ENCODE assay signal across 8 cellular contexts in the genomic region with DNA sequence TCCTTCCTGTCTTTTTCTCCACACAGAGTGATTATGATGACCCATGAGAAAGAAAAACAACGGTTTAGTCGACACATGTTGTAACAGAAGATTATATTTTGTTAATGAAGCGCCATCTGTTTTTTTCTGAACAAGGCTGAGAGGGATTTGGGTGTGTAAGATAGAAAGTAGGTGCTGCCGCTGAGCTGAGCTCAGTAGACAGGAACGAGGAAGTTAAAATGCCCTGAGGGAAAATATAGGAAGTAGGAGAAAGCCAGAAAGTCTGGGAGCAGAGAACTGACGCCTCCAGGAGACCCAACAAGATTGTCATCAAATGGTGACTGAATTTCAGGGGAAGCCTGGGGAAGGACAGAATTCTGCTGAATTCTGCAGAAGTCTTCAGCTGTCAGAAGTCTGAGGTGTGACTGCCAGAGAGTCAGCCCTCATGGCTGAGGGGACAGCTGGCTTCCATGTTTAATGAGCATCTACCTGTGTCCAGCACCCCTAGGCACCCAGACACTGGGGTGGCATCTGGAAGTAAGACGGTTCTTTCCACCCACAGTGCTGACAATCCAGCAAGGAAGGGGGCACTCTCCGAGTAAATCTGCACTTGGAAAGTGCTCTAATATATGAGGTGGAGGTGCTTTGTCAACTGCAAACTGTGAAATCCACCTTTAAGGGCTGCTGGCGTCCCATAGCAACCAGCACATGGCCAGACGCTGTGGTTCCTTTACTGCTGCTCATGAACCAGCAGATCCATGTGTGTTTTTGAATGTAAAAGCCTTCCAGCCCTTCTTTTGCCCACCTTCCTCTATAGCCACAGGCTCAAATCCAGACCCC. TPM values are rescaled to one million over a fixed set of nuclear protein-coding genes. Genes with fewer than 3 reads are reported as not detected.
A peak's percentile ranks its signal among the peaks of the same experiment; 100 is the strongest.
DNase-seq lines count a peak whose midpoint lies in the region; ATAC-seq, FAIRE-seq and TF ChIP-seq lines count a peak whose summit lies in the region.
"Had no signal": no experiment of that assay in that cellular context is flagged by ENCODE, and none has a peak within 500 bp of the region (broad histone marks: within the 10 kb centered on the region; RNA-seq: fewer than 3 reads in every experiment).

No MANE protein-coding gene starts in this region.

- H3K9me3 ChIP-seq in hepatocyte (ENCODE audit: low read depth) (no peaks in the 10 kb centered on the region), transverse colon (no peaks in the 10 kb centered on the region)

- DNase-seq in HTR-8/SVneo (ENCODE audit: insufficient read length, low spot score) (peak; percentile 65), SW480 (ENCODE audit: low spot score) (peak; percentile 39), hepatocyte (ENCODE audit: low spot score) (peak; percentile 72), transverse colon (peak; percentile 55), NCI-H1417 treated with DMSO at 0.1 percent for 48 hours (lab: John Stamatoyannopoulos, UW) (no peak)
- DNase-seq in activated CD4-positive, alpha-beta memory T cell treated with anti-CD3 and anti-CD28 coated beads for 36 hours: no peak

- POLR2A ChIA-PET in activated CD4-positive, alpha-beta memory T cell treated with anti-CD3 and anti-CD28 coated beads for 36 hours (lab: Charles Lee): no interaction called here

- no peaks in the 10 kb centered on the region for H3K79me2 ChIP-seq in hepatocyte

- CTCF ChIA-PET in activated CD4-positive, alpha-beta memory T cell treated with anti-CD3 and anti-CD28 coated beads for 36 hours (lab: Charles Lee): interaction anchor here (0.9 kb wide), 1 partner anchor 11 kb away, joined by 3 read pairs; no protein-coding TSS in a partner anchor

- H3K27me3 Mint-ChIP-seq in activated CD4-positive, alpha-beta memory T cell treated with anti-CD3 and anti-CD28 coated beads for 36 hours: peaks cover 4% of the 10 kb centered on the region

- TF ChIP-seq EP300 in transverse colon (IDR thresholded peaks at IDR 0.05; ENCODE audit: low read depth): no peak

- H3K36me3 ChIP-seq in hepatocyte (replicated peaks; ENCODE audit: insufficient read depth, low read depth) (no peaks in the 10 kb centered on the region), transverse colon (no peaks in the 10 kb centered on the region)

- intact Hi-C loops in transverse colon (cut with DNase I; ENCODE audit: low total_unique reads): no loop called here
- intact Hi-C loops in activated CD4-positive, alpha-beta memory T cell treated with anti-CD3 and anti-CD28 coated beads for 36 hours (cut with micrococcal nuclease): no loop called here

- no peaks in the 10 kb centered on the region for H3K36me3 Mint-ChIP-seq in activated CD4-positive, alpha-beta memory T cell treated with anti-CD3 and anti-CD28 coated beads for 36 hours

- peak overlapping the region; percentile 92 for H3K27ac ChIP-seq in hepatocyte
- H3K27ac ChIP-seq in transverse colon: peak overlapping the region; percentile 84 to 86 (median 86)

- H3K27me3 ChIP-seq in hepatocyte (no peaks in the 10 kb centered on the region), transverse colon (no peaks in the 10 kb centered on the region)

- H2AFZ ChIP-seq in hepatocyte: peak overlapping the region; percentile 48

- TF ChIP-seq CTCF in hepatocyte (IDR thresholded peaks at IDR 0.05; ENCODE audit: poor library complexity): no peak
- TF ChIP-seq CTCF in transverse colon (IDR thresholded peaks at IDR 0.05): no peak

- in situ Hi-C loops in transverse colon (cut with MboI; ENCODE audit: low pct_ligation_motif_present in 1 of 4, low pct_unique_long_range_greater_than_20kb in 1 of 4, low sequenced_read_pairs in 3 of 4): no loop called here

- no peak for TF ChIP-seq POLR2A in transverse colon (IDR thresholded peaks at IDR 0.05)

- no peaks in the 10 kb centered on the region for H3K9me3 Mint-ChIP-seq in activated CD4-positive, alpha-beta memory T cell treated with anti-CD3 and anti-CD28 coated beads for 36 hours

- H3K4me3 ChIP-seq in hepatocyte (no peak overlapping the region), transverse colon (no peak overlapping the region)

- H4K20me1 ChIP-seq in hepatocyte (ENCODE audit: insufficient read depth, poor library complexity, severe bottlenecking): no peaks in the 10 kb centered on the region

- no peaks in the 10 kb centered on the region for H3K9me2 ChIP-seq in hepatocyte (replicated peaks; ENCODE audit: insufficient read depth)

- WGBS in hepatocyte (ENCODE audit: low lambda C conversion rate, missing lambda C conversion rate): 37% methylated on average over 10 of the region's 10 CpGs
- 8 to 23% methylated on average over 5 to 10 of the region's 10 CpGs for WGBS in transverse colon (ENCODE audit: low coverage in 1 of 2), 2 donors

- H3K27ac Mint-ChIP-seq in activated CD4-positive, alpha-beta memory T cell treated with anti-CD3 and anti-CD28 coated beads for 36 hours: no peak overlapping the region

- FAIRE-seq in HTR-8/SVneo (lab: Jason Lieb, UNC): peak; percentile 46

- peak overlapping the region; percentile 47 for H3K4me2 ChIP-seq in hepatocyte

- no peaks in the 10 kb centered on the region for H3K4me1 Mint-ChIP-seq in activated CD4-positive, alpha-beta memory T cell treated with anti-CD3 and anti-CD28 coated beads for 36 hours (ENCODE audit: low read depth)

- H3K4me1 ChIP-seq in hepatocyte (ENCODE audit: insufficient read depth) (peaks cover 28% of the 10 kb centered on the region), transverse colon (peaks cover 16 to 25% (median 23%) of the 10 kb centered on the region in 4 donors)

- H3K4me3 Mint-ChIP-seq in activated CD4-positive, alpha-beta memory T cell treated with anti-CD3 and anti-CD28 coated beads for 36 hours: no peak overlapping the region

- no peak for ATAC-seq in GM19455 (IDR thresholded peaks at IDR 0.05; ENCODE audit: unreplicated experiment)

RNA-seq across cellular contexts. Expression of a gene that starts 12.5 kb away (rescaled TPM):
- total RNA-seq in hepatocyte (25.8 and 29.0 TPM in 2 replicates), transverse colon (100 to 1,000 TPM in 3 of 4 donors, 10 to 100 TPM in 1; 97.7 to 152 (median 148) TPM)
- polyA plus RNA-seq in hepatocyte: 58.5 and 66.4 TPM in 2 replicates
- total RNA-seq in activated CD4-positive, alpha-beta memory T cell treated with anti-CD3 and anti-CD28 coated beads for 36 hours: 1 to 10 TPM; 2.5 to 3.1 TPM

RNA-seq across cellular contexts. Expression of a gene that starts 22.0 kb away (rescaled TPM):
- total RNA-seq in hepatocyte: 0.07 TPM in 1 of 2 replicates, not detected in the other
- polyA plus RNA-seq in hepatocyte: 0.63 TPM in 1 of 2 replicates, not detected in the other
- 100 to 1,000 TPM in 2 of 4 donors, 10 to 100 TPM in 2; 18.9 to 241 (median 78.9) TPM for total RNA-seq in transverse colon
- total RNA-seq in activated CD4-positive, alpha-beta memory T cell treated with anti-CD3 and anti-CD28 coated beads for 36 hours: not detected
- total RNA-seq: kidney epithelial cell had no signal

Comparison
In these comparisons a context has a peak if more than half of its experiments do, and no peak if none do; other contexts are left out.
1. DNase-seq: peak in HTR-8/SVneo (single experiment), SW480 (single experiment), hepatocyte (single experiment) and transverse colon (single experiment); none in NCI-H1417 treated with DMSO at 0.1 percent for 48 hours (single experiment) and activated CD4-positive, alpha-beta memory T cell treated with anti-CD3 and anti-CD28 coated beads for 36 hours (single experiment).
2. RNA of a gene that starts 22.0 kb away (total RNA-seq): 18.9 to 241 TPM in transverse colon; 0.07 TPM in hepatocyte and not detected in activated CD4-positive, alpha-beta memory T cell treated with anti-CD3 and anti-CD28 coated beads for 36 hours; every median in the first group is over 10 times any median in the second.